ENCODE assay signal across 8 cellular contexts in the genomic region with DNA sequence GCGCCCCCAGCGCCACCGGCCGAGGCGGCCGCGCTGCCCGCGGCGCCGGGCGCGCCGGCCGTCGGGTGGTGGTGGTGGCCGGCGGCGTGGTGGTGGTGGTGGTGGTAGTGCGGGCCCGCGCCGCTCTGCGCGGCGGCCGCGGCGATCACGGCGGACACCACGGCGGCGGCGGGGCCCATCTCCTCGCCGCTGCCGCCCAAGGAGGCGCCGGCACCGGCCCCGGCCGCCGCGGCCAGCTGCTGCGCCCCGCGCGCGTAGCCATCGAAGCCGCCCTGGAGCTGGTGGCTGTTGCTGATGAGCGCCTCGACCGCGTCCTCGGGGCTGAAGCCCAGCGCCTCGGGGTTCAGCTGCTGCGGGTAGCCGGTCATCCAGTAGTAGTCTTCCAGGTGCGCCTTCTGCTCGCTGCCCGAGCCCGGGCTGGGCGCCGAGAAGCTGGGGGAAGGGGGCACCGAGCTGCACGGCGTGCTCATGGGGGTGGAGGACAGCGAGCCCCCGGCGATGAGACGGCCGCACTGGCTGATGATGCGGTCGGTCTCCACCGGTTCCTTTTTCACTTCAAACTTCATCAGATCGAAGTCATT. TPM values are rescaled to one million over a fixed set of nuclear protein-coding genes. Genes with fewer than 3 reads are reported as not detected.
A peak's percentile ranks its signal among the peaks of the same experiment; 100 is the strongest.
DNase-seq lines count a peak whose midpoint lies in the region; ATAC-seq, FAIRE-seq and TF ChIP-seq lines count a peak whose summit lies in the region.

No MANE protein-coding gene starts in this region.

- H3K4me2 ChIP-seq in mesenchymal stem cell (ENCODE audit: low read length, poor library complexity, severe bottlenecking), result peak overlapping the region; percentile 26

- peak overlapping the region; percentile 72 for H3K27ac ChIP-seq in mesenchymal stem cell (ENCODE audit: low read length, poor library complexity, severe bottlenecking)
- H3K27ac ChIP-seq in tibial nerve, result peak overlapping the region; percentile 91 to 96 (median 94)

- H3K4me3 Mint-ChIP-seq in T-cell, result peak overlapping the region; percentile 85 to 91 (median 89)
- peak overlapping the region; percentile 95 for H3K4me3 Mint-ChIP-seq in dendritic cell treated with granulocyte-macrophage colony-stimulating factor and Interleukin-4, amounts not matched to agents 40 ng/mL and 50 ng/mL, for 4 days

- H3K4ac ChIP-seq in mesenchymal stem cell (ENCODE audit: low read depth in 1 of 2, low read length in 2 of 2), result peak overlapping the region in 1 of 2 experiments; percentile 54

- H4K8ac ChIP-seq in mesenchymal stem cell (ENCODE audit: low read length), result no peak overlapping the region

- peaks cover 37 to 56% (median 55%) of the 10 kb centered on the region in 3 donors for H3K4me1 Mint-ChIP-seq in T-cell
- H3K4me1 Mint-ChIP-seq in dendritic cell treated with granulocyte-macrophage colony-stimulating factor and Interleukin-4, amounts not matched to agents 40 ng/mL and 50 ng/mL, for 4 days (ENCODE audit: low read depth), result peaks cover 40% of the 10 kb centered on the region

- no peaks in the 10 kb centered on the region for H3K9me3 Mint-ChIP-seq in T-cell
- H3K9me3 Mint-ChIP-seq in dendritic cell treated with granulocyte-macrophage colony-stimulating factor and Interleukin-4, amounts not matched to agents 40 ng/mL and 50 ng/mL, for 4 days, result no peaks in the 10 kb centered on the region

- TF ChIP-seq POLR2A in tibial nerve (IDR thresholded peaks at IDR 0.05), result no peak

- peak overlapping the region; percentile 90 for H3K9ac ChIP-seq in mesenchymal stem cell (ENCODE audit: low read length)

- peaks cover 8% of the 10 kb centered on the region for H3K36me3 Mint-ChIP-seq in T-cell
- H3K36me3 Mint-ChIP-seq in dendritic cell treated with granulocyte-macrophage colony-stimulating factor and Interleukin-4, amounts not matched to agents 40 ng/mL and 50 ng/mL, for 4 days (ENCODE audit: low read depth), result peaks cover 79% of the 10 kb centered on the region

- H3K79me1 ChIP-seq in mesenchymal stem cell (replicated peaks; ENCODE audit: low read length, poor library complexity, severe bottlenecking), result no peaks in the 10 kb centered on the region

- ATAC-seq in T-cell (replicated peaks in 1 of 4), result no peak
- no peak for ATAC-seq in HG03378 (IDR thresholded peaks at IDR 0.05; ENCODE audit: unreplicated experiment)
- ATAC-seq in GM19455 (IDR thresholded peaks at IDR 0.05; ENCODE audit: unreplicated experiment), result no peak

- peak overlapping the region; percentile 89 for H4K91ac ChIP-seq in mesenchymal stem cell (ENCODE audit: low read length)

- peak overlapping the region; percentile 39 to 97 for H3K23ac ChIP-seq in mesenchymal stem cell (ENCODE audit: low read length in 2 of 2)

- CTCF ChIA-PET in T-cell (lab: Charles Lee), result no interaction called here

- TF ChIP-seq EP300 in tibial nerve (IDR thresholded peaks at IDR 0.05), result no peak

- H2AK5ac ChIP-seq in mesenchymal stem cell (ENCODE audit: low read length, severe bottlenecking), result no peak overlapping the region

- H2BK12ac ChIP-seq in mesenchymal stem cell (ENCODE audit: low read length in 2 of 2), result peak overlapping the region in 1 of 2 experiments; percentile 29

- 0% methylated on average over 35 of the region's 79 CpGs for WGBS in mesenchymal stem cell
- 0 to 1% methylated on average over 45 to 58 of the region's 79 CpGs for WGBS in tibial nerve, 2 donors

- peak overlapping the region; percentile 34 to 93 for H3K18ac ChIP-seq in mesenchymal stem cell (ENCODE audit: low read depth in 1 of 2, low read length in 2 of 2)

- peaks cover 2 to 11% of the 10 kb centered on the region in 2 donors for H3K27me3 Mint-ChIP-seq in T-cell
- peaks cover 16% of the 10 kb centered on the region for H3K27me3 Mint-ChIP-seq in dendritic cell treated with granulocyte-macrophage colony-stimulating factor and Interleukin-4, amounts not matched to agents 40 ng/mL and 50 ng/mL, for 4 days

- no peak for FAIRE-seq in RCC 7860 (lab: Jason Lieb, UNC)

- peak overlapping the region; percentile 73 for H2BK15ac ChIP-seq in mesenchymal stem cell (ENCODE audit: low read depth, poor library complexity, severe bottlenecking)

- H3K4me1 ChIP-seq in mesenchymal stem cell (ENCODE audit: control insufficient read depth, insufficient read depth, low read depth, low read length), result peaks cover 1% of the 10 kb centered on the region
- peaks cover 0 to 21% (median 4%) of the 10 kb centered on the region in 4 donors for H3K4me1 ChIP-seq in tibial nerve

- peak overlapping the region in 1 of 2 experiments; percentile 99 for H3K14ac ChIP-seq in mesenchymal stem cell (ENCODE audit: low read length in 2 of 2)

- peak overlapping the region; percentile 26 for H2BK5ac ChIP-seq in mesenchymal stem cell (ENCODE audit: low read depth, low read length, poor library complexity, severe bottlenecking)

- DNase-seq in D341Med (ENCODE audit: low spot score), result peak; percentile 61
- peak in 10 of 34 experiments; percentile 5 to 30 (median 15) for DNase-seq in T-cell
- no peak for DNase-seq in mesenchymal stem cell
- no peak for DNase-seq in tibial nerve (ENCODE audit: low spot score in 2 of 2)
- no peak for DNase-seq in RCC 7860 (ENCODE audit: low spot score)

- peak overlapping the region; percentile 74 to 89 for H3K4me3 ChIP-seq in mesenchymal stem cell (ENCODE audit: insufficient read depth in 1 of 2, low read depth in 1 of 2, low read length in 2 of 2)
- peak overlapping the region; percentile 62 to 91 (median 79) for H3K4me3 ChIP-seq in tibial nerve

- H3K27me3 ChIP-seq in mesenchymal stem cell (ENCODE audit: control insufficient read depth in 1 of 2, insufficient read depth in 1 of 2, low read length in 2 of 2) (no peaks in the 10 kb centered on the region), tibial nerve (no peaks in the 10 kb centered on the region)

- intact Hi-C loops in dendritic cell treated with granulocyte-macrophage colony-stimulating factor and Interleukin-4, amounts not matched to agents 40 ng/mL and 50 ng/mL, for 4 days (cut with micrococcal nuclease), result loop anchor here (10.0 kb wide), 1 partner anchor 185 kb away; no protein-coding TSS in a partner anchor

- peak overlapping the region; percentile 81 to 90 for H3K27ac Mint-ChIP-seq in T-cell
- peak overlapping the region; percentile 94 for H3K27ac Mint-ChIP-seq in dendritic cell treated with granulocyte-macrophage colony-stimulating factor and Interleukin-4, amounts not matched to agents 40 ng/mL and 50 ng/mL, for 4 days

- H2BK120ac ChIP-seq in mesenchymal stem cell (ENCODE audit: low read depth, low read length), result peak overlapping the region; percentile 27

- H3K36me3 ChIP-seq in mesenchymal stem cell (ENCODE audit: control insufficient read depth in 1 of 2, insufficient read depth in 2 of 2, low read depth in 1 of 2, low read length in 2 of 2), result peaks cover 0 to 4% of the 10 kb centered on the region in 2 experiments
- no peaks in the 10 kb centered on the region for H3K36me3 ChIP-seq in tibial nerve

- H2AFZ ChIP-seq in mesenchymal stem cell (ENCODE audit: low read depth, low read length), result no peak overlapping the region

- no peaks in the 10 kb centered on the region for H3K9me3 ChIP-seq in mesenchymal stem cell (ENCODE audit: control insufficient read depth, low read length)
- H3K9me3 ChIP-seq in tibial nerve, result no peaks in the 10 kb centered on the region

- POLR2A ChIA-PET in T-cell (lab: Charles Lee), result no interaction called here

- no peak for TF ChIP-seq CTCF in tibial nerve (IDR thresholded peaks at IDR 0.05)

RNA-seq across cellular contexts. Expression of gene MAF, which starts 1.2 kb away (rescaled TPM):
- 10 to 100 TPM; 31.0 to 80.6 (median 51.3) TPM for total RNA-seq in T-cell
- 32.9 TPM for polyA plus RNA-seq in mesenchymal stem cell (2013, experiment 1 of 2)
- 32.6 TPM for polyA plus RNA-seq in mesenchymal stem cell (2013, experiment 2 of 2)
- 100 to 1,000 TPM in 3 of 4 donors, 10 to 100 TPM in 1; 75.3 to 160 (median 115) TPM for total RNA-seq in tibial nerve
